ENCODE assay signal across 2 cellular contexts in genomic region chr5:180611140-180611850, GRCh38.
TF ChIP-seq lines count a peak whose summit lies in the region.

No MANE protein-coding gene starts in this region.

TF ChIP-seq in IMR-90, 13 proteins besides CTCF, POLR2A, EP300 and RAD21:
- TF ChIP-seq SMC3 (IDR thresholded peaks at IDR 0.05; ENCODE audit: low read depth, low read length): no peak
- TF ChIP-seq ELK1 (IDR thresholded peaks at IDR 0.05; ENCODE audit: borderline replicate concordance, low read depth, low read length): no peak
- no peak for TF ChIP-seq RFX5 (IDR thresholded peaks at IDR 0.05; ENCODE audit: low read depth, low read length)
- no peak for TF ChIP-seq NFE2L2 (IDR thresholded peaks at IDR 0.05; ENCODE audit: low read depth, low read length)
- no peak for TF ChIP-seq MAZ (IDR thresholded peaks at IDR 0.05; ENCODE audit: borderline replicate concordance, low read depth, low read length)
- no peak for TF ChIP-seq CEBPB (IDR thresholded peaks at IDR 0.05; ENCODE audit: low read depth, low read length)

TF ChIP-seq in SK-N-SH, 30 proteins besides CTCF, POLR2A, EP300 and RAD21:
- TF ChIP-seq MXI1 (IDR thresholded peaks at IDR 0.05; ENCODE audit: low read depth, low read length): no peak
- no peak for TF ChIP-seq FOSL2 (IDR thresholded peaks at IDR 0.05; ENCODE audit: borderline replicate concordance, low read depth)
- TF ChIP-seq TCF12 (IDR thresholded peaks at IDR 0.05): no peak
- TF ChIP-seq REST (IDR thresholded peaks at IDR 0.05; ENCODE audit: low read depth, low read length): no peak
- no peak for TF ChIP-seq TAF1 (IDR thresholded peaks at IDR 0.05; ENCODE audit: borderline replicate concordance, low read depth, low read length)
- no peak; the same call in 1 of the 2 replicates for TF ChIP-seq SMC3 (IDR thresholded peaks at IDR 0.05; ENCODE audit: low read depth, low read length)
- no peak for TF ChIP-seq SIN3A (IDR thresholded peaks at IDR 0.05; ENCODE audit: borderline replicate concordance, low read depth, low read length)
- no peak for TF ChIP-seq NFIC (IDR thresholded peaks at IDR 0.05; ENCODE audit: borderline replicate concordance)
- no peak for TF ChIP-seq JUND (IDR thresholded peaks at IDR 0.05)
- no peak for TF ChIP-seq PBX3 (IDR thresholded peaks at IDR 0.05)
- TF ChIP-seq TEAD4 (IDR thresholded peaks at IDR 0.05; ENCODE audit: borderline replicate concordance, insufficient read depth): no peak
- no peak for TF ChIP-seq IRF3 (IDR thresholded peaks at IDR 0.05; ENCODE audit: low read depth, low read length)
- no peak for TF ChIP-seq GABPA (IDR thresholded peaks at IDR 0.05; ENCODE audit: low read depth)
- no peak for TF ChIP-seq EZH2phosphoT487 (IDR thresholded peaks at IDR 0.05; ENCODE audit: borderline replicate concordance, low read depth)
- no peak for TF ChIP-seq FOXM1 (IDR thresholded peaks at IDR 0.05; ENCODE audit: low read depth)
- TF ChIP-seq RCOR1 (IDR thresholded peaks at IDR 0.05; ENCODE audit: low read length): no peak
- no peak for TF ChIP-seq USF1 (IDR thresholded peaks at IDR 0.05; ENCODE audit: borderline replicate concordance, low read depth)
- TF ChIP-seq USF2 (IDR thresholded peaks at IDR 0.05; ENCODE audit: borderline replicate concordance, low read depth, low read length): no peak
- no peak for TF ChIP-seq ZBTB33 (IDR thresholded peaks at IDR 0.05; ENCODE audit: borderline replicate concordance, low read depth)
TF ChIP-seq in SK-N-SH: peak in this region for 0.
